ENCODE assay signal across 11 cellular contexts in the genomic region with DNA sequence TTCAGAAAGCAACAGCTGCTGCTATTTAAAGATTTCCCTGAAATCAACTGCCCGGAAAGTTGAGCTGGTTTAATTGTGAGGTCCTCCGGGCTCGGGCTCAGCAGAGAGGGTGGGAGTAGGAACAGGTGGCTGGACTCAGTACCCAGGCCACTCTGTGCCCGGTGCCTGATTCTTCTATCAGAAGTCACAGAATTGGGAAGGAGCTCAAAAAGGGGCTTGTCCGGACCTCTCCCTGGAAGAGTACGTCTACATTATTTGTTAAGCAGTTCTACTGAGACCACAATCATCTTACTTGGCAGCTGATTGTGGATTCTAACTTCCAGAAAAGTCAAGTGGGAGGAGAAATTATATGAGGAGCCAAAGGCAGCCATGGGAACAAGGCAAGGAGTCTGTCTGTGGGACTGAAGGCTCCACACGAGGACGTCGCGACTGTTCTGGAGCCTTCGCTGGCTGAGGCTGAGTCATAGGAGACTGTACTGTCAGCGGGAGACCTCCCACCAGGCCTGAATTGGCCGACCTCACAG.
A peak's percentile ranks its signal among the peaks of the same experiment; 100 is the strongest.
DNase-seq lines count a peak whose midpoint lies in the region; ATAC-seq and TF ChIP-seq lines count a peak whose summit lies in the region.
"Had no signal": no experiment of that assay in that cellular context is flagged by ENCODE, and none has a peak within 500 bp of the region (broad histone marks: within the 10 kb centered on the region; RNA-seq: fewer than 3 reads in every experiment).

No MANE protein-coding gene starts in this region.

- POLR2A ChIA-PET in WTC11 (lab: Charles Lee) = interaction anchor here (0.9 kb wide), 1 partner anchor 29 kb away, joined by 3 read pairs; no protein-coding TSS in a partner anchor

- intact Hi-C loops in cardiac septum (cut with DNase I) = loop anchor here (1.0 to 5.0 kb wide), 4 partner anchors 40 to 294 kb away; a partner anchor contains a TSS
- intact Hi-C loops in posterior vena cava (cut with DNase I) = no loop called here
- intact Hi-C loops in Calu3 (cut with micrococcal nuclease; ENCODE audit: unreplicated experiment) = no loop called here

- no peaks in the 10 kb centered on the region for H3K36me3 Mint-ChIP-seq in WTC11
- no peaks in the 10 kb centered on the region for H3K36me3 Mint-ChIP-seq in Calu3 (ENCODE audit: insufficient read depth, unreplicated experiment)
- H3K36me3 Mint-ChIP-seq: natural killer cell had no signal

- H3K27ac Mint-ChIP-seq in WTC11 = no peak overlapping the region
- H3K27ac Mint-ChIP-seq in Calu3 (ENCODE audit: unreplicated experiment) = no peak overlapping the region
- H3K27ac Mint-ChIP-seq: activated T-cell treated with anti-CD3 and anti-CD28 coated beads, Interleukin-2, amount 50 U/mL, for 72 hours; natural killer cell had no signal

- CTCF ChIA-PET in WTC11 (lab: Charles Lee) = interaction anchor here (1.0 kb wide), 1 partner anchor 61 kb away, joined by 3 read pairs; no protein-coding TSS in a partner anchor
- CTCF ChIA-PET in Calu3 (lab: Charles Lee) = no interaction called here

- DNase-seq in Ammon's horn (ENCODE audit: low spot score) = peak; percentile 27
- no peak for DNase-seq in WTC11 (ENCODE audit: low spot score)
- DNase-seq in cardiac septum (ENCODE audit: low spot score) = peak; percentile 90
- DNase-seq in posterior vena cava (ENCODE audit: low spot score) = peak; percentile 95
- no peak for DNase-seq in Calu3
- DNase-seq in LoVo (ENCODE audit: low spot score) = no peak
- DNase-seq: activated T-cell treated with anti-CD3 and anti-CD28 coated beads, Interleukin-2, amount 50 U/mL, for 72 hours; natural killer cell; NCI-H526 had no signal

- H3K4me1 Mint-ChIP-seq in WTC11 (peaks cover 11% of the 10 kb centered on the region), Calu3 (ENCODE audit: low read depth, unreplicated experiment) (no peaks in the 10 kb centered on the region)
- H3K4me1 Mint-ChIP-seq: natural killer cell had no signal

- peak; percentile 79 for ATAC-seq in WTC11
- ATAC-seq in GM21619 (IDR thresholded peaks at IDR 0.05; ENCODE audit: unreplicated experiment) = no peak
- no peak for ATAC-seq in GM18498 (IDR thresholded peaks at IDR 0.05; ENCODE audit: unreplicated experiment)
- ATAC-seq: activated T-cell treated with anti-CD3 and anti-CD28 coated beads, Interleukin-2, amount 50 U/mL, for 72 hours; natural killer cell had no signal

- H3K27me3 Mint-ChIP-seq in WTC11 (ENCODE audit: low read depth) (no peaks in the 10 kb centered on the region), Calu3 (ENCODE audit: unreplicated experiment) (no peaks in the 10 kb centered on the region)

- H3K4me3 Mint-ChIP-seq in WTC11 = no peak overlapping the region
- no peak overlapping the region for H3K4me3 Mint-ChIP-seq in Calu3 (ENCODE audit: low read depth, unreplicated experiment)
- H3K4me3 Mint-ChIP-seq: activated T-cell treated with anti-CD3 and anti-CD28 coated beads, Interleukin-2, amount 50 U/mL, for 72 hours; natural killer cell had no signal

- no peaks in the 10 kb centered on the region for H3K9me3 Mint-ChIP-seq in WTC11
- no peaks in the 10 kb centered on the region for H3K9me3 Mint-ChIP-seq in Calu3 (ENCODE audit: low read depth, unreplicated experiment)
- H3K9me3 Mint-ChIP-seq: activated T-cell treated with anti-CD3 and anti-CD28 coated beads, Interleukin-2, amount 50 U/mL, for 72 hours; natural killer cell had no signal

- TF ChIP-seq CTCF in WTC11 (IDR thresholded peaks at IDR 0.05) (no peak), Calu3 (IDR thresholded peaks at IDR 0.05; ENCODE audit: unreplicated experiment) (no peak)

- BruUV-seq in Calu3 (replicated peaks; lab: Mats Ljungman, UMichigan) = no TSS peak

TF ChIP-seq in WTC11, 78 proteins besides CTCF, POLR2A, EP300 and RAD21:
- TF ChIP-seq PRRX2 (CRISPR knock-in tag; IDR thresholded peaks at IDR 0.05) (no peak), RORB (CRISPR knock-in tag; IDR thresholded peaks at IDR 0.05) (no peak), OVOL2 (CRISPR knock-in tag; IDR thresholded peaks at IDR 0.05; ENCODE audit: borderline replicate concordance) (no peak), SMAD4 (CRISPR knock-in tag; IDR thresholded peaks at IDR 0.05) (no peak), EMX1 (CRISPR knock-in tag; IDR thresholded peaks at IDR 0.05) (no peak), MXD4 (CRISPR knock-in tag; IDR thresholded peaks at IDR 0.05; ENCODE audit: borderline replicate concordance) (no peak), ZNF671 (CRISPR knock-in tag; IDR thresholded peaks at IDR 0.05) (no peak), MYBL2 (CRISPR knock-in tag; IDR thresholded peaks at IDR 0.05) (no peak), NFATC4 (CRISPR knock-in tag; IDR thresholded peaks at IDR 0.05) (no peak)
- TF ChIP-seq, protein P1, sequence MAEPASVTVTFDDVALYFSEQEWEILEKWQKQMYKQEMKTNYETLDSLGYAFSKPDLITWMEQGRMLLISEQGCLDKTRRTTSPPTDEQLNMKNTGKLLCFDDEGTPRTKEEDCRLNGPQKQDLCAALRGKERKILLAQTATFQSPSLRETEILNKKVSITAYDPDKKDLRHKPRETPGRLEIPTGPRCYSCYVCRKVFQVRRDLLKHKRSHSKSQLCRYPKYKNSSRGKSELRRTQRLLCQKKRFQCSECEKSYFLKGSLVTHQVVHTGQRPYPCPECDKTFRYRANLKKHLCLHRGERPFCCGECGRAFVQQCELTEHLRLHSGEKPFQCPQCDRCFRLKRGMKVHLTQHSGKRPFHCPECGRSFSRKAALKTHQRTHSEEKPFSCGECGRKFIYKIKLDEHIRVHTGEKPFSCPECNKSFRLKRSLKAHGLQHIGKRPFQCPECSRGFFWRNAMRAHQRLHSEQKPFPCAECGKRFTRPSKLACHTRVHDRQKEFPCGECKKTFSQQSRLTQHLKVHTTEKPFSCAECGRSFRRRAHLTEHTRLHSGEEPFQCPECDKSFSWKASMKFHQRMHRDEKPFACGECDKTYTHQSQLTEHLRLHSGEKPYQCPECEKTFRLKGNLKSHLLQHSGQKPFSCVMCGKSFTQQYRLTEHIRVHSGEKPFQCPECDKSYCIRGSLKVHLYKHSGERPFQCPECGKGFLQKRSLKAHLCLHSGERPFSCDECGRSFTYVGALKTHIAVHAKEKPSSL (CRISPR knock-in tag; conservative IDR thresholded peaks at IDR 0.05) = no peak
- TF ChIP-seq, protein P2, sequence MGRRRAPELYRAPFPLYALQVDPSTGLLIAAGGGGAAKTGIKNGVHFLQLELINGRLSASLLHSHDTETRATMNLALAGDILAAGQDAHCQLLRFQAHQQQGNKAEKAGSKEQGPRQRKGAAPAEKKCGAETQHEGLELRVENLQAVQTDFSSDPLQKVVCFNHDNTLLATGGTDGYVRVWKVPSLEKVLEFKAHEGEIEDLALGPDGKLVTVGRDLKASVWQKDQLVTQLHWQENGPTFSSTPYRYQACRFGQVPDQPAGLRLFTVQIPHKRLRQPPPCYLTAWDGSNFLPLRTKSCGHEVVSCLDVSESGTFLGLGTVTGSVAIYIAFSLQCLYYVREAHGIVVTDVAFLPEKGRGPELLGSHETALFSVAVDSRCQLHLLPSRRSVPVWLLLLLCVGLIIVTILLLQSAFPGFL (CRISPR knock-in tag; IDR thresholded peaks at IDR 0.05; ENCODE audit: borderline replicate concordance) = no peak
- TF ChIP-seq, protein P3, sequence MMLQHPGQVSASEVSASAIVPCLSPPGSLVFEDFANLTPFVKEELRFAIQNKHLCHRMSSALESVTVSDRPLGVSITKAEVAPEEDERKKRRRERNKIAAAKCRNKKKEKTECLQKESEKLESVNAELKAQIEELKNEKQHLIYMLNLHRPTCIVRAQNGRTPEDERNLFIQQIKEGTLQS (CRISPR knock-in tag; conservative IDR thresholded peaks at IDR 0.05) = no peak
- TF ChIP-seq, protein P4, sequence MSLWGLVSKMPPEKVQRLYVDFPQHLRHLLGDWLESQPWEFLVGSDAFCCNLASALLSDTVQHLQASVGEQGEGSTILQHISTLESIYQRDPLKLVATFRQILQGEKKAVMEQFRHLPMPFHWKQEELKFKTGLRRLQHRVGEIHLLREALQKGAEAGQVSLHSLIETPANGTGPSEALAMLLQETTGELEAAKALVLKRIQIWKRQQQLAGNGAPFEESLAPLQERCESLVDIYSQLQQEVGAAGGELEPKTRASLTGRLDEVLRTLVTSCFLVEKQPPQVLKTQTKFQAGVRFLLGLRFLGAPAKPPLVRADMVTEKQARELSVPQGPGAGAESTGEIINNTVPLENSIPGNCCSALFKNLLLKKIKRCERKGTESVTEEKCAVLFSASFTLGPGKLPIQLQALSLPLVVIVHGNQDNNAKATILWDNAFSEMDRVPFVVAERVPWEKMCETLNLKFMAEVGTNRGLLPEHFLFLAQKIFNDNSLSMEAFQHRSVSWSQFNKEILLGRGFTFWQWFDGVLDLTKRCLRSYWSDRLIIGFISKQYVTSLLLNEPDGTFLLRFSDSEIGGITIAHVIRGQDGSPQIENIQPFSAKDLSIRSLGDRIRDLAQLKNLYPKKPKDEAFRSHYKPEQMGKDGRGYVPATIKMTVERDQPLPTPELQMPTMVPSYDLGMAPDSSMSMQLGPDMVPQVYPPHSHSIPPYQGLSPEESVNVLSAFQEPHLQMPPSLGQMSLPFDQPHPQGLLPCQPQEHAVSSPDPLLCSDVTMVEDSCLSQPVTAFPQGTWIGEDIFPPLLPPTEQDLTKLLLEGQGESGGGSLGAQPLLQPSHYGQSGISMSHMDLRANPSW (CRISPR knock-in tag; conservative IDR thresholded peaks at IDR 0.05; ENCODE audit: low read depth) = no peak
- TF ChIP-seq, protein P5, sequence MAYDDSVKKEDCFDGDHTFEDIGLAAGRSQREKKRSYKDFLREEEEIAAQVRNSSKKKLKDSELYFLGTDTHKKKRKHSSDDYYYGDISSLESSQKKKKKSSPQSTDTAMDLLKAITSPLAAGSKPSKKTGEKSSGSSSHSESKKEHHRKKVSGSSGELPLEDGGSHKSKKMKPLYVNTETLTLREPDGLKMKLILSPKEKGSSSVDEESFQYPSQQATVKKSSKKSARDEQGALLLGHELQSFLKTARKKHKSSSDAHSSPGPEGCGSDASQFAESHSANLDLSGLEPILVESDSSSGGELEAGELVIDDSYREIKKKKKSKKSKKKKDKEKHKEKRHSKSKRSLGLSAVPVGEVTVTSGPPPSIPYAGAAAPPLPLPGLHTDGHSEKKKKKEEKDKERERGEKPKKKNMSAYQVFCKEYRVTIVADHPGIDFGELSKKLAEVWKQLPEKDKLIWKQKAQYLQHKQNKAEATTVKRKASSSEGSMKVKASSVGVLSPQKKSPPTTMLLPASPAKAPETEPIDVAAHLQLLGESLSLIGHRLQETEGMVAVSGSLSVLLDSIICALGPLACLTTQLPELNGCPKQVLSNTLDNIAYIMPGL (CRISPR knock-in tag; IDR thresholded peaks at IDR 0.05) = no peak
- TF ChIP-seq, protein P6, sequence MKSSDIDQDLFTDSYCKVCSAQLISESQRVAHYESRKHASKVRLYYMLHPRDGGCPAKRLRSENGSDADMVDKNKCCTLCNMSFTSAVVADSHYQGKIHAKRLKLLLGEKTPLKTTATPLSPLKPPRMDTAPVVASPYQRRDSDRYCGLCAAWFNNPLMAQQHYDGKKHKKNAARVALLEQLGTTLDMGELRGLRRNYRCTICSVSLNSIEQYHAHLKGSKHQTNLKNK (CRISPR knock-in tag; IDR thresholded peaks at IDR 0.05) = no peak

Comparison
In these comparisons a context has a peak if more than half of its experiments do, and no peak if none do; other contexts are left out.
1. DNase-seq: peak in Ammon's horn (single experiment), cardiac septum (single experiment) and posterior vena cava (single experiment); none in WTC11 (single experiment), Calu3 (single experiment) and LoVo (single experiment).